Comparison of ENCODE assay signal across 8 cellular contexts in the genomic region with DNA sequence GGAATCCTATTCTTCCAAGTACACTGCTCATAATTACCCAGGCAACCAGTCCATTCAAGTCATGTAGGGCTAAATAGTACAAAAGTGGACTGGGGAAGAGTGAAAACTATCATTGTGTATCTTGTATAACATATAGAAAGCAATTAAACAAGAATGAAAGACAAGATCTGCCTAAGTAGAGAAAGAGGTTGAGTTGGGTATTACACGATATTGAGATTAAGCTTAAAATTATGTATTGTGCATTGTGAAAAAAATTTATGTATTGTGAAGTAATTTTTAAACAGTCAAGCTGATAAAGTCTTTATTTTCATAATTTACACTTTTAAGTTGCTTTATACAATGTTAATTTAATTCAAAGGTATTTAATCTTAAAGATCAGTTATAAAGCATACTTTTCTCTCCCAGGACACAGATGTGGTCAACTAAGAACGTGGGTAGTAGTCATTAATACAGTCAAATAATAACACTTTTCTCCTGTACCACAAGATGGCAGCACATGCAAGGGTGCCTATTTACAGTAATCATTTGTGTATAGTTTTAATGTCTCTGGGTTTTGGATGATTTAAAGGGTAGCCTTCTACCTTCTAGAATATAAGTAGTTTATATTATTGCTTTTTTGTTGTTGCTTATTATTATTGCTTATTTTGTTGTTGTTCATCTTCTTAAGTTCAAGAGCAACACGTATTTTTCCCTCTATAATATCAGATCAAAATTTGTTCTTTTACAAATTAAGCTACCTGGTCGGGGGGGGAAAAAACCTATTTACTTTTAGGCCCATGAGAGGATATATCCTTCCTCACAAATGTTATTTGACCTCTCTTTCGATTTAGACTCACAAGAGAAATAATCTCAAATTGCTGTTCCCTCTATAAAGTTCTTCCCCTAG. TPM values are rescaled to one million over a fixed set of nuclear protein-coding genes. Genes with fewer than 3 reads are reported as not detected.
DNase-seq lines count a peak whose midpoint lies in the region; ATAC-seq, FAIRE-seq and TF ChIP-seq lines count a peak whose summit lies in the region.

No MANE protein-coding gene starts in this region.

- no peak overlapping the region for H3K4me3 Mint-ChIP-seq in H9

- H3K9ac ChIP-seq in H9 (ENCODE audit: extremely low read depth, insufficient read length, low read length) (no peak overlapping the region), Karpas-422 (ENCODE audit: low read length) (no peak overlapping the region)

- H4K8ac ChIP-seq in H9 (replicated peaks; ENCODE audit: insufficient read length, low read depth, low read length), result no peak overlapping the region

- no peaks in the 10 kb centered on the region for H3K4me1 ChIP-seq in A549
- no peaks in the 10 kb centered on the region for H3K4me1 ChIP-seq in H9 (ENCODE audit: insufficient read depth, low read length)
- H3K4me1 ChIP-seq in Karpas-422 (ENCODE audit: low read length), result no peaks in the 10 kb centered on the region
- H3K4me1 ChIP-seq in right lobe of liver, result peaks cover 0 to 9% (median 0%) of the 10 kb centered on the region in 4 donors
- H3K4me1 ChIP-seq in tibial artery, result no peaks in the 10 kb centered on the region

- H3K27me3 Mint-ChIP-seq in H9 (ENCODE audit: low read depth), result no peaks in the 10 kb centered on the region

- no peaks in the 10 kb centered on the region for H3K4me1 Mint-ChIP-seq in H9

- H3K23ac ChIP-seq in H9 (ENCODE audit: insufficient read length, low read depth, low read length), result no peak overlapping the region

- H3K14ac ChIP-seq in H9 (ENCODE audit: insufficient read depth, low read length), result no peak overlapping the region

- no peak overlapping the region for H3K18ac ChIP-seq in H9 (ENCODE audit: insufficient read length, low read depth, low read length)

- no peak overlapping the region for H4K5ac ChIP-seq in H9 (ENCODE audit: insufficient read length, low read depth, low read length)

- no peak overlapping the region for H3K27ac Mint-ChIP-seq in H9

- no peak overlapping the region for H2AFZ ChIP-seq in H9 (ENCODE audit: low read length)
- H2AFZ ChIP-seq in Karpas-422 (ENCODE audit: low read length), result no peak overlapping the region

- H3K36me3 Mint-ChIP-seq in H9 (ENCODE audit: insufficient read depth in 1 of 3, low read depth in 3 of 3), result no peaks in the 10 kb centered on the region

- H3K4me3 ChIP-seq in A549 (no peak overlapping the region), Karpas-422 (ENCODE audit: low read length) (no peak overlapping the region), right lobe of liver (no peak overlapping the region), tibial artery (no peak overlapping the region)

- H3T11ph ChIP-seq in H9 (ENCODE audit: low read length), result no peak overlapping the region

- no peaks in the 10 kb centered on the region for H3K23me2 ChIP-seq in H9 (ENCODE audit: insufficient read length, low read depth, low read length, poor library complexity, severe bottlenecking)

- H2BK15ac ChIP-seq in H9 (ENCODE audit: low read depth, low read length), result no peak overlapping the region

- no peak overlapping the region for H2BK120ac ChIP-seq in H9 (ENCODE audit: low read depth, low read length, poor library complexity, severe bottlenecking)

- no peaks in the 10 kb centered on the region for H4K20me1 ChIP-seq in H9 (ENCODE audit: control insufficient read depth, insufficient read depth, insufficient read length)
- H4K20me1 ChIP-seq in Karpas-422 (ENCODE audit: insufficient read depth, low read depth, low read length), result no peaks in the 10 kb centered on the region

- no peak overlapping the region for H2BK20ac ChIP-seq in H9 (ENCODE audit: low read depth, low read length, poor library complexity, severe bottlenecking)

- TF ChIP-seq CTCF in A549 (IDR thresholded peaks at IDR 0.05) (peak; percentile 82), H9 (conservative IDR thresholded peaks at IDR 0.05) (peak; percentile 87), right lobe of liver (IDR thresholded peaks at IDR 0.05) (peak; percentile 77 to 88 (median 83)), tibial artery (IDR thresholded peaks at IDR 0.05) (peak; percentile 65 to 70)

- TF ChIP-seq EP300 in A549 (IDR thresholded peaks at IDR 0.05), result no peak

- H3K79me2 ChIP-seq in H9 (ENCODE audit: insufficient read depth, low read length) (no peaks in the 10 kb centered on the region), Karpas-422 (ENCODE audit: low read length) (no peaks in the 10 kb centered on the region)

- H4K91ac ChIP-seq in H9 (ENCODE audit: insufficient read length, low read depth, low read length), result no peak overlapping the region

- CTCF ChIA-PET in A549 (lab: Yijun Ruan, JAX), result interaction anchor here (0.6 to 2.3 kb wide), 15 partner anchors 9 to 866 kb away, joined by 3 to 12 read pairs (median 4); a partner anchor contains a TSS

- 8% methylated on average over 5 of the region's 5 CpGs for WGBS in A549 (ENCODE audit: missing lambda C conversion rate)
- no CpG with 5 or more reads among the region's 5 CpGs for WGBS in H9 (ENCODE audit: extremely low coverage, insufficient read length, low lambda C conversion rate)
- 49% methylated on average over 5 of the region's 5 CpGs for WGBS in right lobe of liver (ENCODE audit: insufficient coverage, low coverage, low lambda C conversion rate, missing lambda C conversion rate)

- TF ChIP-seq POLR2A in A549 (IDR thresholded peaks at IDR 0.05; ENCODE audit: low read length) (no peak), right lobe of liver (IDR thresholded peaks at IDR 0.05) (no peak)

- H3K27me3 ChIP-seq in H9 (ENCODE audit: insufficient read depth, low read length) (no peaks in the 10 kb centered on the region), Karpas-422 (ENCODE audit: low read length) (no peaks in the 10 kb centered on the region), right lobe of liver (no peaks in the 10 kb centered on the region), tibial artery (no peaks in the 10 kb centered on the region)

- H2BK12ac ChIP-seq in H9 (ENCODE audit: insufficient read length, low read depth, low read length), result no peak overlapping the region

- H3K56ac ChIP-seq in H9 (ENCODE audit: insufficient read length, low read depth, low read length), result no peak overlapping the region

- intact Hi-C loops in right lobe of liver (cut with DNase I) (no loop called here), tibial artery (cut with DNase I; ENCODE audit: low total_unique reads) (loop anchor here (5.0 kb wide), 1 partner anchor 862 kb away; no protein-coding TSS in a partner anchor)

- peak; percentile 71 to 79 for TF ChIP-seq RAD21 in A549 (conservative IDR thresholded peaks at IDR 0.05 in 1 of 2, IDR thresholded peaks at IDR 0.05 in 1 of 2)

- DNase-seq in A549 (ENCODE audit: low read depth in 1 of 2, low spot score in 1 of 2), result peak; percentile 41 to 63
- DNase-seq in GM04504 (ENCODE audit: low read depth), result peak; percentile 15
- no peak for DNase-seq in H9
- peak; percentile 81 for DNase-seq in Karpas-422
- DNase-seq in SKM-1 (lab: John Stamatoyannopoulos, UW; ENCODE audit: unreplicated experiment), result peak; percentile 26
- DNase-seq in dedifferentiated amniotic fluid mesenchymal stem cell (ENCODE audit: extremely low spot score), result peak; percentile 65
- DNase-seq in right lobe of liver, result no peak
- DNase-seq in tibial artery, result no peak

- no peak for FAIRE-seq in A549 (lab: Jason Lieb, UNC)

- POLR2A ChIA-PET in A549 (lab: Yijun Ruan, JAX), result interaction anchor here (1.0 kb wide), 1 partner anchor 189 kb away, joined by 3 read pairs; a partner anchor contains a TSS

- ATAC-seq in A549 (peak; percentile 88 to 94), right lobe of liver (peak; percentile 89 to 96 (median 92))

- H3K4me2 ChIP-seq in A549 (no peak overlapping the region), H9 (ENCODE audit: insufficient read depth, insufficient read length, low read length) (no peak overlapping the region), Karpas-422 (ENCODE audit: low read depth, low read length, poor library complexity, severe bottlenecking) (no peak overlapping the region)

- H2AK5ac ChIP-seq in H9 (ENCODE audit: insufficient read length, low read length), result no peak overlapping the region

- no peaks in the 10 kb centered on the region for H3K9me2 ChIP-seq in Karpas-422 (replicated peaks; ENCODE audit: insufficient read depth, low read length)

- H3K36me3 ChIP-seq in Karpas-422 (ENCODE audit: insufficient read depth, low read length) (no peaks in the 10 kb centered on the region), right lobe of liver (no peaks in the 10 kb centered on the region), tibial artery (no peaks in the 10 kb centered on the region)

- no peaks in the 10 kb centered on the region; a peak in 1 of 5 replicates for H3K9me3 Mint-ChIP-seq in H9

- H2BK5ac ChIP-seq in H9 (ENCODE audit: insufficient read length, low read length), result no peak overlapping the region

- no peaks in the 10 kb centered on the region for H3K79me1 ChIP-seq in H9 (ENCODE audit: insufficient read depth, low read depth, low read length, poor library complexity, severe bottlenecking)

- H3K27ac ChIP-seq in A549 (no peak overlapping the region), H9 (ENCODE audit: insufficient read length, low read depth, low read length) (no peak overlapping the region), Karpas-422 (ENCODE audit: low read length) (no peak overlapping the region), right lobe of liver (no peak overlapping the region), tibial artery (no peak overlapping the region)

- no peak overlapping the region for H3K4ac ChIP-seq in H9 (ENCODE audit: low read depth, low read length)

- H3K9me3 ChIP-seq in A549 (no peaks in the 10 kb centered on the region), H9 (ENCODE audit: control insufficient read depth, low read depth, low read length) (no peaks in the 10 kb centered on the region), Karpas-422 (ENCODE audit: low read length) (no peaks in the 10 kb centered on the region), right lobe of liver (no peaks in the 10 kb centered on the region), tibial artery (no peaks in the 10 kb centered on the region)

TF ChIP-seq in A549, 52 proteins besides CTCF, POLR2A, EP300 and RAD21 (continues in another document):
- TF ChIP-seq SMC3 (IDR thresholded peaks at IDR 0.05), result peak; percentile 71

RNA-seq across cellular contexts. Expression of a gene that starts 59.8 kb away (rescaled TPM):
- polyA plus RNA-seq in A549 (2011; rRNA removed), result 0.05 and 0.11 TPM in 2 replicates
- polyA plus RNA-seq in A549 (2012; cell fraction: cytosol; rRNA removed), result 0.01 and 0.03 TPM in 2 replicates
- 0.01 TPM in 1 of 2 replicates, not detected in the other for polyA plus RNA-seq in A549 (2012; cell fraction: nucleus; rRNA removed)
- 0.11 TPM in 1 of 3 replicates, not detected in the others for polyA plus RNA-seq in A549 (2017; fragmentation: RNase III; extraction: RNeasy Plus Mini Kit Qiagen cat#74134 plus additional on column Dnase treatment)
- not detected in 2 replicates for polyA minus RNA-seq in A549 (2011; rRNA and poly(A)+ RNA removed)
- total RNA-seq in H9 (2021), result 3.0 and 3.3 TPM in 2 replicates
- total RNA-seq in Karpas-422 (2014; rRNA removed; shearing (Covaris generic); ENCODE audit: low replicate concordance), result not detected in 2 replicates
- not detected for total RNA-seq in right lobe of liver

Comparison
In these comparisons a context has a peak if more than half of its experiments do, and no peak if none do; other contexts are left out.
1. DNase-seq: peak in A549 (2 of 2), GM04504 (single experiment), Karpas-422 (single experiment), SKM-1 (single experiment) and dedifferentiated amniotic fluid mesenchymal stem cell (single experiment); none in H9 (single experiment), right lobe of liver (0 of 3) and tibial artery (0 of 2).
2. Peak in every context shown above with its lines, with median percentiles within 50 percentile points of each other: CTCF ChIP-seq.